9 cellular contexts compared by ENCODE assay signal in the genomic region with DNA sequence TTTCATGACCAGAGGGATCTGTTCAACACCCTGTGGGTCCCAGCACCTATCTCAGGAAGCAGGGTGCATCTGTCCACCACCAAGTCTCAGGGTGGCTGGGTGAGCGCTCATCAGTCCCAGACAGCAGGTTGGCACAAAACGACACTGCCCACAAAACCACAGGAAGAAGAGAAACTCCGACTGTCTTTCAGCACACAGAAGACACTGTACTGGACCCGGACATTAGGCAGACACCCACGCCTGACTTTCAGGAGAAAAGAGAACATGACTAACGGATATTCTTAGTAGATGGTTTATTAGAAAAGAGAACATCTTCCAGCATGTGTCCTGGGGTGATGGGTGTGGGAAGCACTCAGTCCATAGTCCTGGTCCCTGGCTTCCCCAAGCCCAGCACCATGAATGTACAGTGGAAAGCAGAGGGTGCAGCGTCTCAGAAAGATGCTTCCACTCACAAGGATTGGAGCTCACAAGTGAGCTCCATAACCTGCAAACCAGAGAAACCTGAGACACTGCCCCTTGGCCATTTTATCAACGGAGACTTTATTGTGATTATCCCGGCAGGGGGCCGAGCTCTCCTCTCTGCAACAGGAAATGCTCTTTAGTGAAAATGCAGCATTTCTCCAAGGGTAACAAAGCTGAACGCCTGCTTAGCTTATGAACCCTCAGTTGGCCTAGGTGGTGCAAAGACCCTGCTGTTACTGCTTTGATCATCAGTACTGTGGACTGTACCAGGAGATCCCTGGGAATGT. TPM values are rescaled to one million over a fixed set of nuclear protein-coding genes. Genes with fewer than 3 reads are reported as not detected.
DNase-seq lines count a peak whose midpoint lies in the region; ATAC-seq lines count a peak whose summit lies in the region.
"Had no signal": no experiment of that assay in that cellular context is flagged by ENCODE, and none has a peak within 500 bp of the region (broad histone marks: within the 10 kb centered on the region; RNA-seq: fewer than 3 reads in every experiment).

No MANE protein-coding gene starts in this region.

- no peaks in the 10 kb centered on the region for H3K27me3 ChIP-seq in HUES64 (ENCODE audit: insufficient read depth, low read length)

- intact Hi-C loops in left ventricle myocardium superior (cut with micrococcal nuclease) = no loop called here

- peak; percentile 11 for ATAC-seq in left ventricle myocardium superior
- ATAC-seq: A549 had no signal

- peaks cover 56% of the 10 kb centered on the region for H3K4me1 ChIP-seq in HUES64 (ENCODE audit: insufficient read depth, low read length)

- no peak overlapping the region for H3K9ac ChIP-seq in HUES64 (ENCODE audit: low read depth, low read length)

- H3K36me3 ChIP-seq in HUES64 (ENCODE audit: insufficient read depth, low read length) = no peaks in the 10 kb centered on the region

- DNase-seq in NCI-H345 (lab: John Stamatoyannopoulos, UW) = peak; percentile 43
- no peak for DNase-seq in NCI-H345 treated with DMSO at 0.1 percent for 48 hours (lab: John Stamatoyannopoulos, UW; ENCODE audit: unreplicated experiment)
- DNase-seq in activated CD4-positive, alpha-beta T cell treated with anti-CD3 and anti-CD28 coated beads, Interleukin-2, amount 50 U/mL, for 24 hours (ENCODE audit: low read depth in 1 of 2, low spot score in 1 of 2) = peak; percentile 16 to 67
- no peak for DNase-seq in left ventricle myocardium superior
- DNase-seq in stimulated activated CD8-positive, alpha-beta memory T cell treated with anti-CD3 and anti-CD28 coated beads, Interleukin-2, amount 100 ng/mL, for 1 hour (ENCODE audit: low read depth in 2 of 2) = peak; percentile 43 to 51
- no peak for DNase-seq in GM03348 (ENCODE audit: low spot score)
- no peak for DNase-seq in cerebellum (ENCODE audit: low spot score)

- 52% methylated on average over 11 of the region's 11 CpGs for WGBS in HUES64

- no peaks in the 10 kb centered on the region for H3K9me3 ChIP-seq in HUES64 (ENCODE audit: insufficient read depth, low read depth, low read length)
- H3K9me3 ChIP-seq: A549 had no signal

- H3K27ac ChIP-seq in HUES64 (ENCODE audit: low read depth, low read length) = peak overlapping the region; percentile 79
- H3K27ac ChIP-seq: A549 had no signal

- H3K4me3 ChIP-seq in HUES64 (ENCODE audit: low read length) = no peak overlapping the region
- H3K4me3 ChIP-seq: A549 had no signal

RNA-seq across cellular contexts. Expression of a gene that starts 35.8 kb away (rescaled TPM):
- polyA plus RNA-seq in HUES64 (2013, experiment 1 of 2) = 0.25 TPM
- polyA plus RNA-seq in HUES64 (2013, experiment 2 of 2) = 0.19 TPM
- 7.1 TPM for total RNA-seq in left ventricle myocardium superior
- 3.6 TPM for total RNA-seq in cerebellum
- polyA plus RNA-seq: A549 had no signal

RNA-seq across cellular contexts. Expression of a gene that starts 55.8 kb away (rescaled TPM):
- polyA plus RNA-seq in HUES64 (2013, experiment 1 of 2) = 0.10 TPM
- polyA plus RNA-seq in HUES64 (2013, experiment 2 of 2) = 0.19 TPM
- total RNA-seq in left ventricle myocardium superior (0.47 TPM), cerebellum (0.09 TPM)
- polyA plus RNA-seq: A549 had no signal

Comparison
In these comparisons a context has a peak if more than half of its experiments do, and no peak if none do; other contexts are left out.
1. DNase-seq: peak in NCI-H345 (single experiment), activated CD4-positive, alpha-beta T cell treated with anti-CD3 and anti-CD28 coated beads, Interleukin-2, amount 50 U/mL, for 24 hours (2 of 2) and stimulated activated CD8-positive, alpha-beta memory T cell treated with anti-CD3 and anti-CD28 coated beads, Interleukin-2, amount 100 ng/mL, for 1 hour (2 of 2); none in NCI-H345 treated with DMSO at 0.1 percent for 48 hours (single experiment), left ventricle myocardium superior (single experiment), GM03348 (single experiment) and cerebellum (single experiment).